ENCODE assay signal across 28 cellular contexts in genomic region chr14:62921466-62921865, GRCh38.
"Had no signal": no experiment of that assay in that cellular context is flagged by ENCODE, and none has a peak within 500 bp of the region (broad histone marks: within the 10 kb centered on the region; RNA-seq: fewer than 3 reads in every experiment).

No MANE protein-coding gene starts in this region.

- H3K36me3 ChIP-seq: esophagus squamous epithelium, gastroesophageal sphincter, heart left ventricle, left lung, neutrophil, prostate gland, right atrium auricular region, sigmoid colon, spleen, tibial artery, upper lobe of left lung had no signal

- ATAC-seq: effector memory CD8-positive, alpha-beta T cell; foreskin keratinocyte; gastroesophageal sphincter; heart left ventricle; left cardiac atrium; left lung; mucosa of descending colon; natural killer cell treated with Interleukin-12 subunit alpha and Interleukin-12 subunit beta and Interleukin-15 and Interleukin-18, amount 100 ng/mL, for 72 hours; stimulated activated memory B cell treated with anti-CD40 and anti-IgM and Interleukin-4, amounts not matched to agents 10 μg/mL and 1 μg/mL and 100 μg/mL, for 72 hours; stimulated activated naive CD8-positive, alpha-beta T cell treated with anti-CD3 and anti-CD28 coated beads, Interleukin-15, Interleukin-2, amounts not matched to agents 100 U/mL and 50 U/mL, for 24 hours had no signal

- DNase-seq: cortex of kidney; effector memory CD8-positive, alpha-beta T cell; erythroblast; esophagus squamous epithelium; foreskin keratinocyte; heart left ventricle; hippocampal formation; left cardiac atrium; left lung; mesenchymal stem cell; mucosa of descending colon; naive B cell; sigmoid colon; spleen; stimulated activated CD4-positive, alpha-beta T cell treated with anti-CD3 and anti-CD28 coated beads, Interleukin-4, amount 100 ng/mL, for 4 hours; stimulated activated naive CD8-positive, alpha-beta T cell treated with anti-CD3 and anti-CD28 coated beads, Interleukin-15, Interleukin-2, amounts not matched to agents 100 U/mL and 50 U/mL, for 24 hours; substantia nigra; testis; tibial artery; upper lobe of left lung had no signal

- H3K4me3 ChIP-seq: esophagus squamous epithelium, gastroesophageal sphincter, heart left ventricle, left lung, mucosa of descending colon, prostate gland, right atrium auricular region, sigmoid colon, spleen, testis, tibial artery, upper lobe of left lung had no signal

- H3K27me3 ChIP-seq: esophagus squamous epithelium, foreskin keratinocyte, gastroesophageal sphincter, heart left ventricle, left lung, neutrophil, right atrium auricular region, sigmoid colon, testis, tibial artery, upper lobe of left lung had no signal

- H3K27ac ChIP-seq: esophagus squamous epithelium, foreskin keratinocyte, heart left ventricle, left lung, neutrophil, prostate gland, right atrium auricular region, sigmoid colon, spleen, testis, tibial artery, upper lobe of left lung had no signal

- H3K9me3 ChIP-seq: esophagus squamous epithelium, left lung, mucosa of descending colon, neutrophil, prostate gland, spleen, testis, tibial artery, upper lobe of left lung had no signal

- H3K9me3 Mint-ChIP-seq: effector memory CD8-positive, alpha-beta T cell; neural crest cell; stimulated activated memory B cell treated with anti-CD40 and anti-IgM and Interleukin-4, amounts not matched to agents 10 μg/mL and 1 μg/mL and 100 μg/mL, for 72 hours had no signal

- H3K4me1 ChIP-seq: esophagus squamous epithelium, foreskin keratinocyte, heart left ventricle, left lung, prostate gland, right atrium auricular region, sigmoid colon, spleen, testis, tibial artery, upper lobe of left lung had no signal

- H3K4me3 Mint-ChIP-seq: effector memory CD8-positive, alpha-beta T cell; mesothelial cell of epicardium; naive B cell; natural killer cell treated with Interleukin-12 subunit alpha and Interleukin-12 subunit beta and Interleukin-15 and Interleukin-18, amount 100 ng/mL, for 72 hours; neural crest cell; stimulated activated memory B cell treated with anti-CD40 and anti-IgM and Interleukin-4, amounts not matched to agents 10 μg/mL and 1 μg/mL and 100 μg/mL, for 72 hours had no signal

- H3K36me3 Mint-ChIP-seq: mesothelial cell of epicardium; naive B cell; natural killer cell treated with Interleukin-12 subunit alpha and Interleukin-12 subunit beta and Interleukin-15 and Interleukin-18, amount 100 ng/mL, for 72 hours; stimulated activated memory B cell treated with anti-CD40 and anti-IgM and Interleukin-4, amounts not matched to agents 10 μg/mL and 1 μg/mL and 100 μg/mL, for 72 hours had no signal

- H3K27me3 Mint-ChIP-seq: effector memory CD8-positive, alpha-beta T cell; stimulated activated memory B cell treated with anti-CD40 and anti-IgM and Interleukin-4, amounts not matched to agents 10 μg/mL and 1 μg/mL and 100 μg/mL, for 72 hours had no signal

- H3K4me1 Mint-ChIP-seq: naive B cell; neural crest cell; stimulated activated memory B cell treated with anti-CD40 and anti-IgM and Interleukin-4, amounts not matched to agents 10 μg/mL and 1 μg/mL and 100 μg/mL, for 72 hours had no signal
